12 cellular contexts compared by ENCODE assay signal in the genomic region with DNA sequence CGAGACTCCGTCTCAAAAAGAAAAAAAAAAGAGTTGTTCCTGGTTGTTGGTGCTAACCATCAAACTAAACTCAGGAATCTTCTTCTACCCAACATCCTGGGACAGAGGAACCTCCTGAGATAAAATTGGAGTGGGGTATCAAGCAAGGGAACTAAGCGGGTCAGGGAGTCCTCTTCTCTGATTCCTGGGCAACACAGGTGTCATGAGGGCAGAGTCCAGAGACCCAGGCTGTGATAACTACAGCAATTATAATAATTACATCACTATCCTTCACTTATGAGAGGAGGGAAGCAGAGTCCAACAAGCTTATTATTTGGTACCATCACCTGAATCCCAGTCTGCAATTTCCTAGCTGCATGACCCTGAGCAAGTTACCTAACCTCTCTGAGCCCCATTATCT. TPM values are rescaled to one million over a fixed set of nuclear protein-coding genes. Genes with fewer than 3 reads are reported as not detected.
"Had no signal": no experiment of that assay in that cellular context is flagged by ENCODE, and none has a peak within 500 bp of the region (broad histone marks: within the 10 kb centered on the region; RNA-seq: fewer than 3 reads in every experiment).

No MANE protein-coding gene starts in this region.

- H3K27ac ChIP-seq: GM23248 had no signal

- H3K36me3 ChIP-seq: HAP-1 had no signal

- FAIRE-seq: H1, H54 had no signal

- H3K4me2 ChIP-seq: GM23338 had no signal

- H3K4me3 ChIP-seq: GM23248, GM23338, HAP-1 had no signal

- H2AFZ ChIP-seq: GM23248, GM23338 had no signal

- H3K27ac Mint-ChIP-seq: GM23338, H9, HFFc6 had no signal

- H3K9ac ChIP-seq: GM23248 had no signal

- H3K4me1 ChIP-seq: HAP-1 had no signal

- H3K4me3 Mint-ChIP-seq: GM23338, H9, HFFc6 had no signal

- H3K9me3 Mint-ChIP-seq: GM23338, H9, HFFc6 had no signal

- ATAC-seq: GM23338, HCT116 had no signal

- DNase-seq: GM23248, GOT3, H9, HCEC 1CT, HFFc6 had no signal

- H3K9me3 ChIP-seq: HAP-1 had no signal

RNA-seq across cellular contexts. Expression of a gene that starts 8.1 kb away (rescaled TPM):
- total RNA-seq: GM23248, H1, H4, H7, H9, HFFc6 had no signal
- polyA plus RNA-seq: GM23248 had no signal

RNA-seq across cellular contexts. Expression of a gene that starts 15.8 kb away (rescaled TPM):
- total RNA-seq: GM23248, GM23338, H9, HFFc6 had no signal
- polyA plus RNA-seq: GM23248 had no signal

RNA-seq across cellular contexts. Expression of a gene that starts 26.6 kb away (rescaled TPM):
- total RNA-seq: GM23248, GM23338, H1, H7, H9, HFFc6 had no signal
- polyA plus RNA-seq: GM23248, GM23338, H1 had no signal
